Comparison of ENCODE assay signal across 1 cellular context in the genomic region with DNA sequence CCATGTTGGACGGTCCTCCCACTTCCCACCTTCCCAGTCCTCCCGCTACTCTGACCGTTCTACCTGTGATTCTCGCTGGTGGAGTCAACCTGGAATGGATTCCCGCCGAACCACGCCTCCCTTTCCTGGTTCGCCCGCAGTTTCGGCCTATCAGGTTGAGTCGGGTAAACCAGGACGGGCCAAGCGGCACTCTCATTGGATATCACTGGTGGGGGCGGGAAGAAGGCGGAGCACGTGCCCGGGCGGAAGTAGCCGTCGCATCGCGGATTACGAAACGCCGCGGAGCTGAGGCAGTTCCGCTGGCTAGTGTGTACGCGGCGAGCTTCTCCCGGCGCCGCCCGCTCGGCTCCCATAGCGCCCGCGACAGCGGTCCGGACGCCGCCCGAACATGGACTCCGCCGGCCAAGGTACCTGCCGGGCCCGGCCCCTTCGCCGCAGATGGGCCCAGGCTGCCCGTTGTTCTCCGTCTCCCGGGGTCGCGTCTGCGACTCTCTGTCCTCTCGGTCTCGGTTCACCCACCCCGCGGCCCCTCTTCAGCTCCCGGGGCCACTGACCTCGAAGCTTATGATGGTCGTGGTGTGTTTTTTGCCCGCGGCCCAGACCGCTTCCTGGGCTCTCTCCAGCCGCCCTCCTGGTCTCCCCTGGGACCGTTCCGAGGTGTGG.
TF ChIP-seq lines count a peak whose summit lies in the region.

A gene (plus strand): TSS at position 293 of the 663 bp plus-strand sequence. CDS start 96 bp downstream, at position 389.

TF ChIP-seq in K562, 482 proteins besides CTCF, POLR2A, EP300 and RAD21 (continued from another document and continues in another):
- TF ChIP-seq SLC30A9 (CRISPR knock-in tag; IDR thresholded peaks at IDR 0.05) (no peak), ZFP1 (CRISPR knock-in tag; IDR thresholded peaks at IDR 0.05) (no peak), CREB1 (IDR thresholded peaks at IDR 0.05) (peak; percentile 96), CREB1 (CRISPR knock-in tag; IDR thresholded peaks at IDR 0.05) (peak; percentile 96), KLF13 (tag; IDR thresholded peaks at IDR 0.05; ENCODE audit: borderline replicate concordance, low read depth) (no peak), ZNF184 (CRISPR knock-in tag; IDR thresholded peaks at IDR 0.05) (no peak), ZNF133 (CRISPR knock-in tag; IDR thresholded peaks at IDR 0.05) (no peak), DDX20 (tag; IDR thresholded peaks at IDR 0.05; ENCODE audit: low read depth) (no peak), HEY1 (CRISPR knock-in tag; IDR thresholded peaks at IDR 0.05; ENCODE audit: borderline replicate concordance) (no peak), JUNB (CRISPR knock-in tag; conservative IDR thresholded peaks at IDR 0.05) (no peak), CBX2 (IDR thresholded peaks at IDR 0.05; ENCODE audit: insufficient read depth, low read length, poor library complexity, severe bottlenecking) (no peak), RCOR1 (IDR thresholded peaks at IDR 0.05; ENCODE audit: borderline replicate concordance in 1 of 2, low read depth in 2 of 2, low read length in 2 of 2) (no peak; a peak in 1 of 4 replicates), LEF1 (IDR thresholded peaks at IDR 0.05) (peak; percentile 76), ZNF584 (CRISPR knock-in tag; IDR thresholded peaks at IDR 0.05; ENCODE audit: low read depth) (no peak), SMAD2 (IDR thresholded peaks at IDR 0.05; ENCODE audit: low read depth, low read length) (no peak), TCF7L2 (IDR thresholded peaks at IDR 0.05; ENCODE audit: low read depth, low read length) (no peak), ZNF561 (CRISPR knock-in tag; conservative IDR thresholded peaks at IDR 0.05) (no peak), MYNN (IDR thresholded peaks at IDR 0.05) (no peak), MYNN (CRISPR knock-in tag; IDR thresholded peaks at IDR 0.05) (no peak), SNIP1 (IDR thresholded peaks at IDR 0.05; ENCODE audit: low read depth) (peak; percentile 62; the same call in 1 of the 2 replicates), LCOR (CRISPR knock-in tag; IDR thresholded peaks at IDR 0.05) (peak; percentile 47; the same call in 1 of the 2 replicates), ZFP30 (CRISPR knock-in tag; IDR thresholded peaks at IDR 0.05; ENCODE audit: borderline replicate concordance) (no peak), ZBED1 (IDR thresholded peaks at IDR 0.05) (peak; percentile 50; the same call in 1 of the 2 replicates), SUPT5H (IDR thresholded peaks at IDR 0.05) (peak; percentile 93), ZNF347 (CRISPR knock-in tag; IDR thresholded peaks at IDR 0.05; ENCODE audit: low read depth) (no peak), PPARD (CRISPR knock-in tag; IDR thresholded peaks at IDR 0.05) (no peak), MAZ (CRISPR knock-in tag; conservative IDR thresholded peaks at IDR 0.05 in 1 of 2, IDR thresholded peaks at IDR 0.05 in 1 of 2) (peak in 1 of 2 experiments; percentile 47; a peak in 2 of 4 replicates), NONO (IDR thresholded peaks at IDR 0.05; ENCODE audit: low read depth in 2 of 2, low read length in 1 of 2) (peak in 1 of 2 experiments; percentile 80; a peak in 2 of 4 replicates), ZNF212 (CRISPR knock-in tag; IDR thresholded peaks at IDR 0.05) (no peak), FOXK1 (CRISPR knock-in tag; IDR thresholded peaks at IDR 0.05; ENCODE audit: borderline replicate concordance) (0 out of 2 replicates have a peak, but pooled peaks have one; percentile 56), MTA2 (IDR thresholded peaks at IDR 0.05; ENCODE audit: low read depth) (no peak), SAFB (IDR thresholded peaks at IDR 0.05; ENCODE audit: borderline replicate concordance, low read depth, low read length) (no peak)
- TF ChIP-seq, protein P1, sequence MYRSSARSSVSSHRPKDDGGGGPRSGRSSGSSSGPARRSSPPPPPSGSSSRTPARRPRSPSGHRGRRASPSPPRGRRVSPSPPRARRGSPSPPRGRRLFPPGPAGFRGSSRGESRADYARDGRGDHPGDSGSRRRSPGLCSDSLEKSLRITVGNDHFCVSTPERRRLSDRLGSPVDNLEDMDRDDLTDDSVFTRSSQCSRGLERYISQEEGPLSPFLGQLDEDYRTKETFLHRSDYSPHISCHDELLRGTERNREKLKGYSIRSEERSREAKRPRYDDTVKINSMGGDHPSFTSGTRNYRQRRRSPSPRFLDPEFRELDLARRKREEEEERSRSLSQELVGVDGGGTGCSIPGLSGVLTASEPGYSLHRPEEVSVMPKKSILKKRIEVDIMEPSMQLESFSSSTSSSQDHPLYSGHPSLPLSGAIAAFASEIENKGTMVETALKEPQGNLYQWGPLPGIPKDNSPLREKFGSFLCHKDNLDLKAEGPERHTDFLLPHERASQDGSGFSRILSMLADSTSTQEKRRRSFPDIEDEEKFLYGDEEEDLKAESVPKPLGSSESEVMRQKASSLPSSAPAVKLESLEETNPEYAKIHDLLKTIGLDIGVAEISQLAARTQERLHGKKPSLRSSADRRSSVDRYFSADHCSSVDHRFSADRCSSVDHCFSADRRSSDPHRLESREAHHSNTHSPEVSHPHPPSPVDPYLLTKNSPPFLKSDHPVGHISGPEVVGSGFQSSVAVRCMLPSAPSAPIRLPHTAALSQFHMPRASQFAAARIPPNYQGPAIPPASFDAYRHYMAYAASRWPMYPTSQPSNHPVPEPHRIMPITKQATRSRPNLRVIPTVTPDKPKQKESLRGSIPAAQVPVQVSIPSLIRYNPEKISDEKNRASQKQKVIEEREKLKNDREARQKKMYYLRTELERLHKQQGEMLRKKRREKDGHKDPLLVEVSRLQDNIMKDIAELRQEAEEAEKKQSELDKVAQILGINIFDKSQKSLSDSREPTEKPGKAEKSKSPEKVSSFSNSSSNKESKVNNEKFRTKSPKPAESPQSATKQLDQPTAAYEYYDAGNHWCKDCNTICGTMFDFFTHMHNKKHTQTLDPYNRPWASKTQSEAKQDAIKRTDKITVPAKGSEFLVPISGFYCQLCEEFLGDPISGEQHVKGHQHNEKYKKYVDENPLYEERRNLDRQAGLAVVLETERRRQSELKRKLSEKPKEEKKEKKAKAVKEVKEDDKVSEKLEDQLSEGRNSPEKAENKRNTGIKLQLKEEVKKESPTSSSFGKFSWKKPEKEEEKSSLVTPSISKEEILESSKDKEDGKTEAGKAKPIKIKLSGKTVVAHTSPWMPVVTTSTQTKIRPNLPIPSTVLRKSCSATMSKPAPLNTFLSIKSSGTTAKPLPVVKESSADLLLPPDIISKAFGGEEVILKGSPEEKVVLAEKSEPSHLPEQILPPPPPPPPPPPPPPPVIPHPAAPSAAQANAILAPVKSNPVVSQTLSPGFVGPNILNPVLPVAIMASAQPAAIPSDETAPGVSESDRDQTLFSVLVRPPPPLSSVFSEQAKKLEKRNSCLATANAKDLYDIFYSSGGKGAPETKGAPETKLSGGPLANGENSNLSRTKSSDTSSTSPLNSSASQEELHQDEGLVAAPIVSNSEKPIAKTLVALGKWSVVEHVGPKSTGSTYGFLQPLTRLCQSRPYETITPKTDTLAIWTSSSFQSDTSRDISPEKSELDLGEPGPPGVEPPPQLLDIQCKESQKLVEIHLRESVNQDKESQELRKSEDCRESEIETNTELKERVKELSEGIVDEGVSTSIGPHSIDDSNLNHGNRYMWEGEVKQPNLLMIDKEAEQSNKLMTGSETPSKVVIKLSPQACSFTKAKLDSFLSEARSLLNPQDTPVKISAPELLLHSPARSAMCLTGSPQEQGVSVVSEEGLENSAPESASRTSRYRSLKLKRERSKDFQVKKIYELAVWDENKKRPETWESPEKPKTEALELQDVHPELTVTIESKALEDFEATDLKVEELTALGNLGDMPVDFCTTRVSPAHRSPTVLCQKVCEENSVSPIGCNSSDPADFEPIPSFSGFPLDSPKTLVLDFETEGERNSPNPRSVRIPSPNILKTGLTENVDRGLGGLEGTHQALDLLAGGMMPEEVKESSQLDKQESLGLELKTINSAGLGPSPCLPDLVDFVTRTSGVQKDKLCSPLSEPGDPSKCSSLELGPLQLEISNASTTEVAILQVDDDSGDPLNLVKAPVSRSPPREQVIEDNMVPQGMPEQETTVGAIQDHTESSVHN (IDR thresholded peaks at IDR 0.05; ENCODE audit: borderline replicate concordance in 1 of 2, low read depth in 1 of 2) = no peak
- TF ChIP-seq, protein P2, sequence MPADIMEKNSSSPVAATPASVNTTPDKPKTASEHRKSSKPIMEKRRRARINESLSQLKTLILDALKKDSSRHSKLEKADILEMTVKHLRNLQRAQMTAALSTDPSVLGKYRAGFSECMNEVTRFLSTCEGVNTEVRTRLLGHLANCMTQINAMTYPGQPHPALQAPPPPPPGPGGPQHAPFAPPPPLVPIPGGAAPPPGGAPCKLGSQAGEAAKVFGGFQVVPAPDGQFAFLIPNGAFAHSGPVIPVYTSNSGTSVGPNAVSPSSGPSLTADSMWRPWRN (IDR thresholded peaks at IDR 0.05; ENCODE audit: low read depth) = no peak
- TF ChIP-seq, protein P3, sequence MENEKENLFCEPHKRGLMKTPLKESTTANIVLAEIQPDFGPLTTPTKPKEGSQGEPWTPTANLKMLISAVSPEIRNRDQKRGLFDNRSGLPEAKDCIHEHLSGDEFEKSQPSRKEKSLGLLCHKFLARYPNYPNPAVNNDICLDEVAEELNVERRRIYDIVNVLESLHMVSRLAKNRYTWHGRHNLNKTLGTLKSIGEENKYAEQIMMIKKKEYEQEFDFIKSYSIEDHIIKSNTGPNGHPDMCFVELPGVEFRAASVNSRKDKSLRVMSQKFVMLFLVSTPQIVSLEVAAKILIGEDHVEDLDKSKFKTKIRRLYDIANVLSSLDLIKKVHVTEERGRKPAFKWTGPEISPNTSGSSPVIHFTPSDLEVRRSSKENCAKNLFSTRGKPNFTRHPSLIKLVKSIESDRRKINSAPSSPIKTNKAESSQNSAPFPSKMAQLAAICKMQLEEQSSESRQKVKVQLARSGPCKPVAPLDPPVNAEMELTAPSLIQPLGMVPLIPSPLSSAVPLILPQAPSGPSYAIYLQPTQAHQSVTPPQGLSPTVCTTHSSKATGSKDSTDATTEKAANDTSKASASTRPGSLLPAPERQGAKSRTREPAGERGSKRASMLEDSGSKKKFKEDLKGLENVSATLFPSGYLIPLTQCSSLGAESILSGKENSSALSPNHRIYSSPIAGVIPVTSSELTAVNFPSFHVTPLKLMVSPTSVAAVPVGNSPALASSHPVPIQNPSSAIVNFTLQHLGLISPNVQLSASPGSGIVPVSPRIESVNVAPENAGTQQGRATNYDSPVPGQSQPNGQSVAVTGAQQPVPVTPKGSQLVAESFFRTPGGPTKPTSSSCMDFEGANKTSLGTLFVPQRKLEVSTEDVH (IDR thresholded peaks at IDR 0.05; ENCODE audit: low read depth, partially characterized antibody) = peak; percentile 95
- TF ChIP-seq, protein P4, sequence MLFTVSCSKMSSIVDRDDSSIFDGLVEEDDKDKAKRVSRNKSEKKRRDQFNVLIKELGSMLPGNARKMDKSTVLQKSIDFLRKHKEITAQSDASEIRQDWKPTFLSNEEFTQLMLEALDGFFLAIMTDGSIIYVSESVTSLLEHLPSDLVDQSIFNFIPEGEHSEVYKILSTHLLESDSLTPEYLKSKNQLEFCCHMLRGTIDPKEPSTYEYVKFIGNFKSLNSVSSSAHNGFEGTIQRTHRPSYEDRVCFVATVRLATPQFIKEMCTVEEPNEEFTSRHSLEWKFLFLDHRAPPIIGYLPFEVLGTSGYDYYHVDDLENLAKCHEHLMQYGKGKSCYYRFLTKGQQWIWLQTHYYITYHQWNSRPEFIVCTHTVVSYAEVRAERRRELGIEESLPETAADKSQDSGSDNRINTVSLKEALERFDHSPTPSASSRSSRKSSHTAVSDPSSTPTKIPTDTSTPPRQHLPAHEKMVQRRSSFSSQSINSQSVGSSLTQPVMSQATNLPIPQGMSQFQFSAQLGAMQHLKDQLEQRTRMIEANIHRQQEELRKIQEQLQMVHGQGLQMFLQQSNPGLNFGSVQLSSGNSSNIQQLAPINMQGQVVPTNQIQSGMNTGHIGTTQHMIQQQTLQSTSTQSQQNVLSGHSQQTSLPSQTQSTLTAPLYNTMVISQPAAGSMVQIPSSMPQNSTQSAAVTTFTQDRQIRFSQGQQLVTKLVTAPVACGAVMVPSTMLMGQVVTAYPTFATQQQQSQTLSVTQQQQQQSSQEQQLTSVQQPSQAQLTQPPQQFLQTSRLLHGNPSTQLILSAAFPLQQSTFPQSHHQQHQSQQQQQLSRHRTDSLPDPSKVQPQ (CRISPR knock-in tag; IDR thresholded peaks at IDR 0.05; ENCODE audit: borderline replicate concordance) = no peak
- TF ChIP-seq, protein P5, sequence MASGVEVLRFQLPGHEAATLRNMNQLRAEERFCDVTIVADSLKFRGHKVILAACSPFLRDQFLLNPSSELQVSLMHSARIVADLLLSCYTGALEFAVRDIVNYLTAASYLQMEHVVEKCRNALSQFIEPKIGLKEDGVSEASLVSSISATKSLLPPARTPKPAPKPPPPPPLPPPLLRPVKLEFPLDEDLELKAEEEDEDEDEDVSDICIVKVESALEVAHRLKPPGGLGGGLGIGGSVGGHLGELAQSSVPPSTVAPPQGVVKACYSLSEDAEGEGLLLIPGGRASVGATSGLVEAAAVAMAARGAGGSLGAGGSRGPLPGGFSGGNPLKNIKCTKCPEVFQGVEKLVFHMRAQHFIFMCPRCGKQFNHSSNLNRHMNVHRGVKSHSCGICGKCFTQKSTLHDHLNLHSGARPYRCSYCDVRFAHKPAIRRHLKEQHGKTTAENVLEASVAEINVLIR (CRISPR knock-in tag; IDR thresholded peaks at IDR 0.05) = peak; percentile 91
- TF ChIP-seq, protein P6, sequence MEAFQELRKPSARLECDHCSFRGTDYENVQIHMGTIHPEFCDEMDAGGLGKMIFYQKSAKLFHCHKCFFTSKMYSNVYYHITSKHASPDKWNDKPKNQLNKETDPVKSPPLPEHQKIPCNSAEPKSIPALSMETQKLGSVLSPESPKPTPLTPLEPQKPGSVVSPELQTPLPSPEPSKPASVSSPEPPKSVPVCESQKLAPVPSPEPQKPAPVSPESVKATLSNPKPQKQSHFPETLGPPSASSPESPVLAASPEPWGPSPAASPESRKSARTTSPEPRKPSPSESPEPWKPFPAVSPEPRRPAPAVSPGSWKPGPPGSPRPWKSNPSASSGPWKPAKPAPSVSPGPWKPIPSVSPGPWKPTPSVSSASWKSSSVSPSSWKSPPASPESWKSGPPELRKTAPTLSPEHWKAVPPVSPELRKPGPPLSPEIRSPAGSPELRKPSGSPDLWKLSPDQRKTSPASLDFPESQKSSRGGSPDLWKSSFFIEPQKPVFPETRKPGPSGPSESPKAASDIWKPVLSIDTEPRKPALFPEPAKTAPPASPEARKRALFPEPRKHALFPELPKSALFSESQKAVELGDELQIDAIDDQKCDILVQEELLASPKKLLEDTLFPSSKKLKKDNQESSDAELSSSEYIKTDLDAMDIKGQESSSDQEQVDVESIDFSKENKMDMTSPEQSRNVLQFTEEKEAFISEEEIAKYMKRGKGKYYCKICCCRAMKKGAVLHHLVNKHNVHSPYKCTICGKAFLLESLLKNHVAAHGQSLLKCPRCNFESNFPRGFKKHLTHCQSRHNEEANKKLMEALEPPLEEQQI (IDR thresholded peaks at IDR 0.05) = no peak
